ENCODE assay signal across 1 cellular context in genomic region chr2:231450548-231450989, GRCh38.
TF ChIP-seq lines count a peak whose summit lies in the region.

No MANE protein-coding gene starts in this region.

TF ChIP-seq in IMR-90, 13 proteins besides CTCF, POLR2A, EP300 and RAD21 (continued from another document):
- TF ChIP-seq RFX5 (IDR thresholded peaks at IDR 0.05; ENCODE audit: low read depth, low read length) (no peak), FOS (IDR thresholded peaks at IDR 0.05; ENCODE audit: low read depth, low read length) (no peak), USF2 (IDR thresholded peaks at IDR 0.05; ENCODE audit: low read depth, low read length) (no peak), BHLHE40 (IDR thresholded peaks at IDR 0.05; ENCODE audit: low read depth, low read length) (no peak), CEBPB (IDR thresholded peaks at IDR 0.05; ENCODE audit: low read depth, low read length) (no peak), CHD1 (IDR thresholded peaks at IDR 0.05; ENCODE audit: low read depth, low read length) (no peak), MAFK (IDR thresholded peaks at IDR 0.05; ENCODE audit: low read depth, low read length) (no peak), MAZ (IDR thresholded peaks at IDR 0.05; ENCODE audit: borderline replicate concordance, low read depth, low read length) (no peak), ELK1 (IDR thresholded peaks at IDR 0.05; ENCODE audit: borderline replicate concordance, low read depth, low read length) (no peak), SMC3 (IDR thresholded peaks at IDR 0.05; ENCODE audit: low read depth, low read length) (no peak)
